Comparison of ENCODE assay signal across 8 cellular contexts in genomic region chr14:69355155-69355954, GRCh38. TPM values are rescaled to one million over a fixed set of nuclear protein-coding genes. Genes with fewer than 3 reads are reported as not detected.
DNase-seq lines count a peak whose midpoint lies in the region; ATAC-seq and TF ChIP-seq lines count a peak whose summit lies in the region.

No MANE protein-coding gene starts in this region.

- no peak for DNase-seq in activated naive CD4-positive, alpha-beta T cell treated with anti-CD3 and anti-CD28 coated beads for 36 hours
- DNase-seq in T-helper 17 cell (no peak), right cardiac atrium (peak in 1 of 3 donors; percentile 27), tibial nerve (ENCODE audit: low spot score in 2 of 2) (no peak), smooth muscle cell (lab: John Stamatoyannopoulos, UW; ENCODE audit: unreplicated experiment) (no peak), KG1 (lab: John Stamatoyannopoulos, UW) (no peak)
- DNase-seq in activated T-helper 2 cell treated with anti-CD3 and anti-CD28 coated beads, Interferon-gamma antibody, Interleukin-2, Interleukin-4, amounts not matched to agents 10 μg/mL and 5 μg/mL and 100 μg/mL, durations not matched to agents 14 hours and 24 hours and 36 hours (ENCODE audit: low spot score), result no peak

- no peaks in the 10 kb centered on the region for H3K27me3 Mint-ChIP-seq in activated naive CD4-positive, alpha-beta T cell treated with anti-CD3 and anti-CD28 coated beads, Interleukin-2, amount 50 U/mL, for 24 hours
- no peaks in the 10 kb centered on the region for H3K27me3 Mint-ChIP-seq in activated naive CD4-positive, alpha-beta T cell treated with anti-CD3 and anti-CD28 coated beads for 36 hours (ENCODE audit: low read depth)
- peaks cover 23% of the 10 kb centered on the region for H3K27me3 Mint-ChIP-seq in T-helper 17 cell
- H3K27me3 Mint-ChIP-seq in activated T-helper 2 cell treated with anti-CD3 and anti-CD28 coated beads, Interferon-gamma antibody, Interleukin-2, Interleukin-4, amounts not matched to agents 10 μg/mL and 5 μg/mL and 100 μg/mL, durations not matched to agents 14 hours and 24 hours and 36 hours (ENCODE audit: low read depth), result no peaks in the 10 kb centered on the region

- 74% methylated on average over 10 of the region's 10 CpGs for WGBS in right cardiac atrium
- WGBS in tibial nerve, 2 donors, result 68 to 81% methylated on average over 9 to 10 of the region's 10 CpGs
- WGBS in smooth muscle cell (ENCODE audit: low lambda C conversion rate), result 95% methylated on average over 10 of the region's 10 CpGs

- H3K27ac Mint-ChIP-seq in activated naive CD4-positive, alpha-beta T cell treated with anti-CD3 and anti-CD28 coated beads, Interleukin-2, amount 50 U/mL, for 24 hours, result peak overlapping the region; percentile 89
- H3K27ac Mint-ChIP-seq in activated naive CD4-positive, alpha-beta T cell treated with anti-CD3 and anti-CD28 coated beads for 36 hours, result no peak overlapping the region
- peak overlapping the region; percentile 85 for H3K27ac Mint-ChIP-seq in T-helper 17 cell
- H3K27ac Mint-ChIP-seq in activated T-helper 2 cell treated with anti-CD3 and anti-CD28 coated beads, Interferon-gamma antibody, Interleukin-2, Interleukin-4, amounts not matched to agents 10 μg/mL and 5 μg/mL and 100 μg/mL, durations not matched to agents 14 hours and 24 hours and 36 hours, result no peak overlapping the region

- H3K4me1 ChIP-seq in right cardiac atrium (ENCODE audit: control insufficient read depth, insufficient read depth, low read length) (peaks cover 2% of the 10 kb centered on the region), tibial nerve (peaks cover 0 to 18% (median 0%) of the 10 kb centered on the region in 4 donors), smooth muscle cell (ENCODE audit: low read depth) (no peaks in the 10 kb centered on the region)

- ATAC-seq in T-helper 17 cell, result no peak
- ATAC-seq in right cardiac atrium, result peak; percentile 44 to 53

- H3K4me3 ChIP-seq in right cardiac atrium (ENCODE audit: low read length) (no peak overlapping the region), tibial nerve (no peak overlapping the region), smooth muscle cell (no peak overlapping the region)

- H3K9me3 ChIP-seq in T-helper 17 cell (ENCODE audit: control insufficient read depth, low read length, poor library complexity, severe bottlenecking), result no peaks in the 10 kb centered on the region
- H3K9me3 ChIP-seq in right cardiac atrium (ENCODE audit: control insufficient read depth, low read length), result no peaks in the 10 kb centered on the region
- no peaks in the 10 kb centered on the region for H3K9me3 ChIP-seq in tibial nerve
- no peaks in the 10 kb centered on the region for H3K9me3 ChIP-seq in smooth muscle cell (replicated peaks; ENCODE audit: low read depth)

- H3K36me3 ChIP-seq in tibial nerve (peaks cover 0 to 9% (median 0%) of the 10 kb centered on the region in 3 donors), smooth muscle cell (ENCODE audit: low read depth) (no peaks in the 10 kb centered on the region)

- H3K9ac ChIP-seq in smooth muscle cell (ENCODE audit: low read depth), result no peak overlapping the region

- H3K27ac ChIP-seq in right cardiac atrium (ENCODE audit: low read length) (peak overlapping the region; percentile 9), tibial nerve (peak overlapping the region in 3 of 4 donors; percentile 19 to 68 (median 46)), smooth muscle cell (ENCODE audit: low read depth) (no peak overlapping the region)

- H3K4me2 ChIP-seq in smooth muscle cell, result no peak overlapping the region

- no peaks in the 10 kb centered on the region for H3F3A ChIP-seq in smooth muscle cell (ENCODE audit: low read depth)

- no peaks in the 10 kb centered on the region for H3K9me3 Mint-ChIP-seq in activated naive CD4-positive, alpha-beta T cell treated with anti-CD3 and anti-CD28 coated beads, Interleukin-2, amount 50 U/mL, for 24 hours
- no peaks in the 10 kb centered on the region for H3K9me3 Mint-ChIP-seq in activated naive CD4-positive, alpha-beta T cell treated with anti-CD3 and anti-CD28 coated beads for 36 hours
- no peaks in the 10 kb centered on the region for H3K9me3 Mint-ChIP-seq in activated T-helper 2 cell treated with anti-CD3 and anti-CD28 coated beads, Interferon-gamma antibody, Interleukin-2, Interleukin-4, amounts not matched to agents 10 μg/mL and 5 μg/mL and 100 μg/mL, durations not matched to agents 14 hours and 24 hours and 36 hours

- TF ChIP-seq POLR2A in tibial nerve (IDR thresholded peaks at IDR 0.05), result no peak

- H2AFZ ChIP-seq in smooth muscle cell (ENCODE audit: low read depth), result no peak overlapping the region

- CTCF ChIA-PET in activated naive CD4-positive, alpha-beta T cell treated with anti-CD3 and anti-CD28 coated beads for 36 hours (lab: Charles Lee), result interaction anchor here (0.9 to 1.6 kb wide), 3 partner anchors 9 to 112 kb away, joined by 3 to 4 read pairs (median 3); no protein-coding TSS in a partner anchor

- no peaks in the 10 kb centered on the region for H3K36me3 Mint-ChIP-seq in activated naive CD4-positive, alpha-beta T cell treated with anti-CD3 and anti-CD28 coated beads, Interleukin-2, amount 50 U/mL, for 24 hours
- no peaks in the 10 kb centered on the region for H3K36me3 Mint-ChIP-seq in activated naive CD4-positive, alpha-beta T cell treated with anti-CD3 and anti-CD28 coated beads for 36 hours (ENCODE audit: low read depth)
- H3K36me3 Mint-ChIP-seq in T-helper 17 cell (ENCODE audit: low read depth), result peaks cover 3% of the 10 kb centered on the region
- peaks cover 3% of the 10 kb centered on the region for H3K36me3 Mint-ChIP-seq in activated T-helper 2 cell treated with anti-CD3 and anti-CD28 coated beads, Interferon-gamma antibody, Interleukin-2, Interleukin-4, amounts not matched to agents 10 μg/mL and 5 μg/mL and 100 μg/mL, durations not matched to agents 14 hours and 24 hours and 36 hours (ENCODE audit: low read depth)

- intact Hi-C loops in activated naive CD4-positive, alpha-beta T cell treated with anti-CD3 and anti-CD28 coated beads for 36 hours (cut with micrococcal nuclease), result no loop called here
- intact Hi-C loops in right cardiac atrium (cut with DNase I), result no loop called here
- intact Hi-C loops in activated T-helper 2 cell treated with anti-CD3 and anti-CD28 coated beads, Interferon-gamma antibody, Interleukin-2, Interleukin-4, amounts not matched to agents 10 μg/mL and 5 μg/mL and 100 μg/mL, durations not matched to agents 14 hours and 24 hours and 36 hours (cut with micrococcal nuclease), result loop anchor here (5.0 kb wide), 1 partner anchor 42 kb away; the partner anchor contains the start of genes ERH and SLC39A9

- H3K27me3 ChIP-seq in right cardiac atrium (ENCODE audit: control insufficient read depth, insufficient read depth) (no peaks in the 10 kb centered on the region), tibial nerve (no peaks in the 10 kb centered on the region), smooth muscle cell (ENCODE audit: low read depth) (peaks cover 4% of the 10 kb centered on the region)

- TF ChIP-seq EP300 in tibial nerve (IDR thresholded peaks at IDR 0.05), result no peak

- no peaks in the 10 kb centered on the region for H4K20me1 ChIP-seq in smooth muscle cell (ENCODE audit: low read depth)

- H3K4me3 Mint-ChIP-seq in activated naive CD4-positive, alpha-beta T cell treated with anti-CD3 and anti-CD28 coated beads, Interleukin-2, amount 50 U/mL, for 24 hours, result no peak overlapping the region
- no peak overlapping the region for H3K4me3 Mint-ChIP-seq in activated naive CD4-positive, alpha-beta T cell treated with anti-CD3 and anti-CD28 coated beads for 36 hours
- peak overlapping the region; percentile 87 for H3K4me3 Mint-ChIP-seq in T-helper 17 cell
- no peak overlapping the region for H3K4me3 Mint-ChIP-seq in activated T-helper 2 cell treated with anti-CD3 and anti-CD28 coated beads, Interferon-gamma antibody, Interleukin-2, Interleukin-4, amounts not matched to agents 10 μg/mL and 5 μg/mL and 100 μg/mL, durations not matched to agents 14 hours and 24 hours and 36 hours (ENCODE audit: low read depth)

- TF ChIP-seq CTCF in tibial nerve (IDR thresholded peaks at IDR 0.05) (no peak), smooth muscle cell (IDR thresholded peaks at IDR 0.05; ENCODE audit: borderline replicate concordance, insufficient read depth, poor library complexity, severe bottlenecking) (no peak)

- H3K4me1 Mint-ChIP-seq in activated naive CD4-positive, alpha-beta T cell treated with anti-CD3 and anti-CD28 coated beads, Interleukin-2, amount 50 U/mL, for 24 hours, result peaks cover 11% of the 10 kb centered on the region
- peaks cover 33% of the 10 kb centered on the region for H3K4me1 Mint-ChIP-seq in activated naive CD4-positive, alpha-beta T cell treated with anti-CD3 and anti-CD28 coated beads for 36 hours (ENCODE audit: low read depth)
- H3K4me1 Mint-ChIP-seq in T-helper 17 cell, result peaks cover 19% of the 10 kb centered on the region
- H3K4me1 Mint-ChIP-seq in activated T-helper 2 cell treated with anti-CD3 and anti-CD28 coated beads, Interferon-gamma antibody, Interleukin-2, Interleukin-4, amounts not matched to agents 10 μg/mL and 5 μg/mL and 100 μg/mL, durations not matched to agents 14 hours and 24 hours and 36 hours (ENCODE audit: low read depth), result peaks cover 26% of the 10 kb centered on the region

- H3K79me2 ChIP-seq in smooth muscle cell (ENCODE audit: low read depth), result no peaks in the 10 kb centered on the region

RNA-seq across cellular contexts. Expression of gene ERH, which starts 42.7 kb away (rescaled TPM):
- 100 to 1,000 TPM; 338 to 348 TPM for total RNA-seq in activated naive CD4-positive, alpha-beta T cell treated with anti-CD3 and anti-CD28 coated beads for 36 hours
- total RNA-seq in T-helper 17 cell (100 to 1,000 TPM; 102 to 118 TPM), right cardiac atrium (100 to 1,000 TPM; 112 to 141 (median 127) TPM), tibial nerve (100 to 1,000 TPM in 1 of 4 donors, 10 to 100 TPM in 3; 59.4 to 113 (median 82.5) TPM), smooth muscle cell (109 and 118 TPM in 2 replicates)
- polyA plus RNA-seq in right cardiac atrium (123 TPM), smooth muscle cell (184 and 208 TPM in 2 replicates)
- 390 and 410 TPM in 2 replicates for total RNA-seq in activated T-helper 2 cell treated with anti-CD3 and anti-CD28 coated beads, Interferon-gamma antibody, Interleukin-2, Interleukin-4, amounts not matched to agents 10 μg/mL and 5 μg/mL and 100 μg/mL, durations not matched to agents 14 hours and 24 hours and 36 hours

RNA-seq across cellular contexts. Expression of gene SLC39A9, which starts 43.1 kb away (rescaled TPM):
- total RNA-seq in activated naive CD4-positive, alpha-beta T cell treated with anti-CD3 and anti-CD28 coated beads for 36 hours, result 10 to 100 TPM; 53.4 to 54.5 TPM
- total RNA-seq in T-helper 17 cell, result 10 to 100 TPM; 27.6 to 31.0 TPM
- 10 to 100 TPM; 23.7 to 34.5 (median 25.2) TPM for total RNA-seq in right cardiac atrium
- 10.3 TPM for polyA plus RNA-seq in right cardiac atrium
- total RNA-seq in tibial nerve, result 10 to 100 TPM; 52.2 to 68.4 (median 64.4) TPM
- total RNA-seq in activated T-helper 2 cell treated with anti-CD3 and anti-CD28 coated beads, Interferon-gamma antibody, Interleukin-2, Interleukin-4, amounts not matched to agents 10 μg/mL and 5 μg/mL and 100 μg/mL, durations not matched to agents 14 hours and 24 hours and 36 hours, result 43.7 and 46.7 TPM in 2 replicates
- total RNA-seq in smooth muscle cell, result 106 and 110 TPM in 2 replicates
- polyA plus RNA-seq in smooth muscle cell, result 39.9 and 42.8 TPM in 2 replicates

Comparison
In these comparisons a context has a peak if more than half of its experiments do, and no peak if none do; other contexts are left out.
1. H3K27ac Mint-ChIP-seq: peak in activated naive CD4-positive, alpha-beta T cell treated with anti-CD3 and anti-CD28 coated beads, Interleukin-2, amount 50 U/mL, for 24 hours (single experiment) and T-helper 17 cell (single experiment); none in activated naive CD4-positive, alpha-beta T cell treated with anti-CD3 and anti-CD28 coated beads for 36 hours (single experiment) and activated T-helper 2 cell treated with anti-CD3 and anti-CD28 coated beads, Interferon-gamma antibody, Interleukin-2, Interleukin-4, amounts not matched to agents 10 μg/mL and 5 μg/mL and 100 μg/mL, durations not matched to agents 14 hours and 24 hours and 36 hours (single experiment).